ENCODE assay signal across 1 cellular context in the genomic region with DNA sequence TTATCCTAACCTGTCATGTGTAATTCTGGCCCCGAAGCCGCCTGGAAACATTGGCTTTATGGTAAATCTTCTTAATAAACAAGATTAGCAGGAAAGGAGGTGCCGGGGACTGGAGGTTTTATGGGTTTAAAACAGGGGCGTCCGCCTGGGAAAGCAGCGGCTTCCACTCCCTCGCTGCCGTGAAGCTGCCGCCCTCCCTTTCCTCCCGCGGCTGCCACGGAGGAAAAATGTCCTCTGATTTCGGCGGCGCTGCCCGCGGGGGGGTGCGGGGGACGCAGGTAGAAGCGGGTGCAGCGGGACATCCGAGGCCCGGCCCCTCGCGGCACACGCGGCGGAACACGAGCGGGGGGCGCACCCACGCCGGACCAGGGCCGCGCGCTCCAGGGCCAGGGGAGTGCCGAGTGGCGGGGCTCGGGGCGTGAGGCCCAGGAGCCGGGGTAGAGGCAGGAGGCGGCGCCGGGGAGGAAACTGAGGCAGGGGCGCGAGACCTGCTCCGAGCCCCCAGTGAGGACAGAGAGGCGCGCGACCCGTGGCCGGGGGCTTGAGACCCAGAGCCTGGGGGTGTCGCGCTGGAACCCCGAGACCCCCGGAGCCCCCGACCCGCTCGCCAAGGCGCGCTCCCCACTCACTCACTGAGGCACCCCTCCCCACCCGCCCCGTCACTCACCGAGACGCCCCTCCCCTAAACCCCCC.
TF ChIP-seq lines count a peak whose summit lies in the region.

No MANE protein-coding gene starts in this region.

TF ChIP-seq in HepG2, 621 proteins besides CTCF, POLR2A, EP300 and RAD21 (continued from another document):
- TF ChIP-seq, protein P1, sequence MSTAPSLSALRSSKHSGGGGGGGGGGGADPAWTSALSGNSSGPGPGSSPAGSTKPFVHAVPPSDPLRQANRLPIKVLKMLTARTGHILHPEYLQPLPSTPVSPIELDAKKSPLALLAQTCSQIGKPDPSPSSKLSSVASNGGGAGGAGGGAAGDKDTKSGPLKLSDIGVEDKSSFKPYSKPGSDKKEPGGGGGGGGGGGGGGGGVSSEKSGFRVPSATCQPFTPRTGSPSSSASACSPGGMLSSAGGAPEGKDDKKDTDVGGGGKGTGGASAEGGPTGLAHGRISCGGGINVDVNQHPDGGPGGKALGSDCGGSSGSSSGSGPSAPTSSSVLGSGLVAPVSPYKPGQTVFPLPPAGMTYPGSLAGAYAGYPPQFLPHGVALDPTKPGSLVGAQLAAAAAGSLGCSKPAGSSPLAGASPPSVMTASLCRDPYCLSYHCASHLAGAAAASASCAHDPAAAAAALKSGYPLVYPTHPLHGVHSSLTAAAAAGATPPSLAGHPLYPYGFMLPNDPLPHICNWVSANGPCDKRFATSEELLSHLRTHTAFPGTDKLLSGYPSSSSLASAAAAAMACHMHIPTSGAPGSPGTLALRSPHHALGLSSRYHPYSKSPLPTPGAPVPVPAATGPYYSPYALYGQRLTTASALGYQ (CRISPR knock-in tag; IDR thresholded peaks at IDR 0.05) = no peak
- no peak for TF ChIP-seq ZFP1 (CRISPR knock-in tag; IDR thresholded peaks at IDR 0.05)
- TF ChIP-seq ZNF563 (CRISPR knock-in tag; IDR thresholded peaks at IDR 0.05) = 0 out of 2 replicates have a peak, but pooled peaks have one; percentile 38
- TF ChIP-seq DMAP1 (CRISPR knock-in tag; IDR thresholded peaks at IDR 0.05) = no peak
- no peak for TF ChIP-seq HNRNPUL1 (IDR thresholded peaks at IDR 0.05; ENCODE audit: low read depth, low read length)
- no peak for TF ChIP-seq ZNF292 (CRISPR knock-in tag; IDR thresholded peaks at IDR 0.05; ENCODE audit: borderline replicate concordance, low read depth)
- TF ChIP-seq YEATS2 (CRISPR knock-in tag; IDR thresholded peaks at IDR 0.05; ENCODE audit: borderline replicate concordance) = no peak
- TF ChIP-seq ZNF564 (CRISPR knock-in tag; IDR thresholded peaks at IDR 0.05) = no peak
- 0 out of 2 replicates have a peak, but pooled peaks have one; percentile 8 for TF ChIP-seq HIVEP1 (CRISPR knock-in tag; IDR thresholded peaks at IDR 0.05)
- no peak for TF ChIP-seq ZNF670 (CRISPR knock-in tag; IDR thresholded peaks at IDR 0.05; ENCODE audit: borderline replicate concordance)
- TF ChIP-seq, protein P2, sequence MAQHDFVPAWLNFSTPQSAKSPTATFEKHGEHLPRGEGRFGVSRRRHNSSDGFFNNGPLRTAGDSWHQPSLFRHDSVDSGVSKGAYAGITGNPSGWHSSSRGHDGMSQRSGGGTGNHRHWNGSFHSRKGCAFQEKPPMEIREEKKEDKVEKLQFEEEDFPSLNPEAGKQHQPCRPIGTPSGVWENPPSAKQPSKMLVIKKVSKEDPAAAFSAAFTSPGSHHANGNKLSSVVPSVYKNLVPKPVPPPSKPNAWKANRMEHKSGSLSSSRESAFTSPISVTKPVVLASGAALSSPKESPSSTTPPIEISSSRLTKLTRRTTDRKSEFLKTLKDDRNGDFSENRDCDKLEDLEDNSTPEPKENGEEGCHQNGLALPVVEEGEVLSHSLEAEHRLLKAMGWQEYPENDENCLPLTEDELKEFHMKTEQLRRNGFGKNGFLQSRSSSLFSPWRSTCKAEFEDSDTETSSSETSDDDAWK (CRISPR knock-in tag; IDR thresholded peaks at IDR 0.05) = no peak
- TF ChIP-seq, protein P3, sequence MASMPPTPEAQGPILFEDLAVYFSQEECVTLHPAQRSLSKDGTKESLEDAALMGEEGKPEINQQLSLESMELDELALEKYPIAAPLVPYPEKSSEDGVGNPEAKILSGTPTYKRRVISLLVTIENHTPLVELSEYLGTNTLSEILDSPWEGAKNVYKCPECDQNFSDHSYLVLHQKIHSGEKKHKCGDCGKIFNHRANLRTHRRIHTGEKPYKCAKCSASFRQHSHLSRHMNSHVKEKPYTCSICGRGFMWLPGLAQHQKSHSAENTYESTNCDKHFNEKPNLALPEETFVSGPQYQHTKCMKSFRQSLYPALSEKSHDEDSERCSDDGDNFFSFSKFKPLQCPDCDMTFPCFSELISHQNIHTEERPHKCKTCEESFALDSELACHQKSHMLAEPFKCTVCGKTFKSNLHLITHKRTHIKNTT (CRISPR knock-in tag; IDR thresholded peaks at IDR 0.05) = no peak
- TF ChIP-seq NKX3-1 (CRISPR knock-in tag; IDR thresholded peaks at IDR 0.05) = no peak
- 0 out of 2 replicates have a peak, but pooled peaks have one; percentile 50 for TF ChIP-seq ZNF430 (CRISPR knock-in tag; IDR thresholded peaks at IDR 0.05)
- TF ChIP-seq KDM3A (CRISPR knock-in tag; IDR thresholded peaks at IDR 0.05; ENCODE audit: low read depth) = no peak
TF ChIP-seq in HepG2: peak in this region for 27.
